8 cellular contexts compared by ENCODE assay signal in genomic region chr6:43608310-43608763, GRCh38. TPM values are rescaled to one million over a fixed set of nuclear protein-coding genes. Genes with fewer than 3 reads are reported as not detected.
DNase-seq lines count a peak whose midpoint lies in the region; ATAC-seq lines count a peak whose summit lies in the region.

No MANE protein-coding gene starts in this region.

- intact Hi-C loops in Right ventricle myocardium superior (cut with DNase I), result no loop called here

- H3K36me3 ChIP-seq in SK-N-MC (ENCODE audit: insufficient read depth, low read length), result peaks cover 34% of the 10 kb centered on the region

- peaks cover 3% of the 10 kb centered on the region for H3K4me1 Mint-ChIP-seq in activated naive CD8-positive, alpha-beta T cell treated with anti-CD3 and anti-CD28 coated beads for 36 hours

- ATAC-seq in Right ventricle myocardium superior (ENCODE audit: poor library complexity) (peak; percentile 71), GM21528 (IDR thresholded peaks at IDR 0.05; ENCODE audit: low FRiP score, unreplicated experiment) (no peak), GM19328 (IDR thresholded peaks at IDR 0.05; ENCODE audit: unreplicated experiment) (no peak)

- in situ Hi-C loops in G401 (cut with HindIII; ENCODE audit: low sequenced_read_pairs), result no loop called here

- H3K36me3 Mint-ChIP-seq in activated naive CD8-positive, alpha-beta T cell treated with anti-CD3 and anti-CD28 coated beads for 36 hours, result peaks cover 12% of the 10 kb centered on the region

- no peaks in the 10 kb centered on the region for H3K9me3 ChIP-seq in SK-N-MC (ENCODE audit: low read depth, low read length)

- H3K4me3 Mint-ChIP-seq in activated naive CD8-positive, alpha-beta T cell treated with anti-CD3 and anti-CD28 coated beads for 36 hours, result no peak overlapping the region

- H3K9ac ChIP-seq in SK-N-MC (ENCODE audit: insufficient read length), result no peak overlapping the region

- DNase-seq in G401 (ENCODE audit: low spot score), result peak; percentile 84
- peak; percentile 34 for DNase-seq in NCI-H1092 (lab: John Stamatoyannopoulos, UW)
- DNase-seq in SK-N-MC (ENCODE audit: low read depth, low spot score), result peak; percentile 81
- DNase-seq in activated naive CD8-positive, alpha-beta T cell treated with anti-CD3 and anti-CD28 coated beads for 36 hours, result peak; percentile 29
- DNase-seq in Right ventricle myocardium superior, result peak; percentile 56
- peak; percentile 46 for DNase-seq in pulmonary artery endothelial cell (ENCODE audit: low read depth, low spot score)

- no peaks in the 10 kb centered on the region for H3K27me3 Mint-ChIP-seq in activated naive CD8-positive, alpha-beta T cell treated with anti-CD3 and anti-CD28 coated beads for 36 hours

- H3K27ac Mint-ChIP-seq in activated naive CD8-positive, alpha-beta T cell treated with anti-CD3 and anti-CD28 coated beads for 36 hours, result no peak overlapping the region

- H3K4me3 ChIP-seq in SK-N-MC, result no peak overlapping the region

- no peak overlapping the region for H3K27ac ChIP-seq in SK-N-MC

- H3K9me3 Mint-ChIP-seq in activated naive CD8-positive, alpha-beta T cell treated with anti-CD3 and anti-CD28 coated beads for 36 hours, result no peaks in the 10 kb centered on the region

RNA-seq across cellular contexts. Expression of gene GTPBP2, which starts 20.7 kb away (rescaled TPM):
- total RNA-seq in G401 (2014; rRNA removed; shearing (Covaris generic)), result 46.0 and 47.0 TPM in 2 replicates
- 10 to 100 TPM; 49.2 to 52.1 TPM for total RNA-seq in activated naive CD8-positive, alpha-beta T cell treated with anti-CD3 and anti-CD28 coated beads for 36 hours
- total RNA-seq in Right ventricle myocardium superior (25.1 TPM), pulmonary artery endothelial cell (38.5 and 40.5 TPM in 2 replicates)

RNA-seq across cellular contexts. Expression of gene MAD2L1BP, which starts 27.3 kb away (rescaled TPM):
- 59.0 and 78.9 TPM in 2 replicates for total RNA-seq in G401 (2014; rRNA removed; shearing (Covaris generic))
- 10 to 100 TPM; 29.9 to 30.1 TPM for total RNA-seq in activated naive CD8-positive, alpha-beta T cell treated with anti-CD3 and anti-CD28 coated beads for 36 hours
- total RNA-seq in Right ventricle myocardium superior (26.1 TPM), pulmonary artery endothelial cell (19.3 and 25.0 TPM in 2 replicates)

RNA-seq across cellular contexts. Expression of gene POLH, which starts 32.4 kb away (rescaled TPM):
- total RNA-seq in G401 (2014; rRNA removed; shearing (Covaris generic)), result 8.2 and 16.9 TPM in 2 replicates
- 10 to 100 TPM; 23.4 to 30.1 TPM for total RNA-seq in activated naive CD8-positive, alpha-beta T cell treated with anti-CD3 and anti-CD28 coated beads for 36 hours
- 6.9 TPM for total RNA-seq in Right ventricle myocardium superior
- 26.4 and 31.2 TPM in 2 replicates for total RNA-seq in pulmonary artery endothelial cell

RNA-seq across cellular contexts. Expression of gene XPO5, which starts 32.5 kb away (rescaled TPM):
- 38.0 and 60.5 TPM in 2 replicates for total RNA-seq in G401 (2014; rRNA removed; shearing (Covaris generic))
- total RNA-seq in activated naive CD8-positive, alpha-beta T cell treated with anti-CD3 and anti-CD28 coated beads for 36 hours, result 100 to 1,000 TPM; 119 to 121 TPM
- total RNA-seq in Right ventricle myocardium superior (12.9 TPM), pulmonary artery endothelial cell (32.8 and 46.7 TPM in 2 replicates)

RNA-seq across cellular contexts. Expression of gene RSPH9, which starts 36.5 kb away (rescaled TPM):
- 0.92 and 1.6 TPM in 2 replicates for total RNA-seq in G401 (2014; rRNA removed; shearing (Covaris generic))
- total RNA-seq in activated naive CD8-positive, alpha-beta T cell treated with anti-CD3 and anti-CD28 coated beads for 36 hours, result not detected
- total RNA-seq in Right ventricle myocardium superior (0.16 TPM), pulmonary artery endothelial cell (0.32 and 0.40 TPM in 2 replicates)

Comparison
In these comparisons a context has a peak if more than half of its experiments do, and no peak if none do; other contexts are left out.
1. DNase-seq: peak in every context shown above with its lines; median percentile 84 in G401; 81 in SK-N-MC; 56 in Right ventricle myocardium superior; 46 in pulmonary artery endothelial cell; 34 in NCI-H1092; 29 in activated naive CD8-positive, alpha-beta T cell treated with anti-CD3 and anti-CD28 coated beads for 36 hours.